Comparison of ENCODE assay signal across 1 cellular context in the genomic region with DNA sequence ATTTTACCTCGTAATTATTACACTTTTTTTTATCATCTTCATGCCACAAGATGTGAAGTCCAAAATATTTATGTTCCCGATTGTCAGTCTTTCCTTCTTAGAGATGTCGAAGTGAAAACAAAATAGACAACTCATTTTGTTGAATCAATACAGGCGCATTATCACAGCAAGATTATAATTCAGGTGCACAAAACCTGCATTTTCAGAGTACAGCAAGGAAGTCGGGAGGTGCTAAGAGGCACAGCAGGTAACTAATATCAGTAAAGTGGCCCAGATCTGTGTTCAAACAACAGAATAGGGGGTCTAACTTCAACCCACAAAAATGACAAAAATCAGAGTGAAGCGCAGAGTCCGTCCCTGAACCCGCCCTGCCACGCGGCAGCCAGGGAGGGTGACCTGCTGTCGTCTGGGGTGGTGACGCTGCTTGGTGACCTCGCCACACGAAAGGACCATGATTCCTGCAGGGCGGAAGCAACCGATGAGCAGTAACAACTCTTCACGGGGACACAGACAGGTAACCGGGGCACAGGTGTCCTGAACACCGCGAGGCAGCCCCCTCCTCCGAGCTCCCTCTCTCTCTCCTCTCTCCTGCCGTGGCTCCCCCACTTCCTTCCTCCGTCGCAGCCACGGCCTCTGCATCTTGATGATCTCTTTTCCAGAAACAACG.
TF ChIP-seq lines count a peak whose summit lies in the region.

No MANE protein-coding gene starts in this region.

TF ChIP-seq in HepG2, 621 proteins besides CTCF, POLR2A, EP300 and RAD21:
- TF ChIP-seq EZH2 (conservative IDR thresholded peaks at IDR 0.05; ENCODE audit: low read depth, low read length) (peak; percentile 82), TBL1XR1 (IDR thresholded peaks at IDR 0.05; ENCODE audit: borderline replicate concordance, low read length, partially characterized antibody) (no peak), TGIF2 (CRISPR knock-in tag; IDR thresholded peaks at IDR 0.05) (no peak)
